Comparison of ENCODE assay signal across 1 cellular context in genomic region chr4:54102747-54103146, GRCh38.
TF ChIP-seq lines count a peak whose summit lies in the region.

No MANE protein-coding gene starts in this region.

TF ChIP-seq in WTC11, 78 proteins besides CTCF, POLR2A, EP300 and RAD21 (continued from another document):
- no peak for TF ChIP-seq ATF6 (CRISPR knock-in tag; IDR thresholded peaks at IDR 0.05)
